ENCODE assay signal across 1 cellular context in the genomic region with DNA sequence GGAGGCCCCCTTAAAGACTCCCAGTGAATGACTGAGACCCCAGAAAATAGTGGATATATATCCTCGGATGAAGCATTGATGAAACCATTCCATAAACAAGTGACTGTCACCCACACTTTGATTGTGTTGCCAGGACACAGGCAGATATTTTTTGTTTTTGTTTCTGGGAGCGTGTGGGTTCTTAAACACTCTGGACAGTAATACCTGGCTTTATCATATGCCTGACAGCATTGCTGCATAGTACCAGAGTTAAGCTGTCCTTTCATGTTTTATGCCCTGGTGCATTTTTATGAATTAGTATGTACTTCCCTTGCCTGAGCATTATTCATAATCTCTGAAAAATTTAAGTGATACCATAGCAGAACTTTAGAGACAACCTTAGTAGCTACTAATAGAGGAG.
TF ChIP-seq lines count a peak whose summit lies in the region.

No MANE protein-coding gene starts in this region.

TF ChIP-seq in K562, 482 proteins besides CTCF, POLR2A, EP300 and RAD21:
- TF ChIP-seq ZNF212 (CRISPR knock-in tag; IDR thresholded peaks at IDR 0.05) (no peak), SMAD4 (CRISPR knock-in tag; conservative IDR thresholded peaks at IDR 0.05) (0 out of 2 replicates have a peak, but pooled peaks have one; percentile 18), JUND (IDR thresholded peaks at IDR 0.05; ENCODE audit: borderline replicate concordance, low read depth, low read length) (no peak), JUND (tag; IDR thresholded peaks at IDR 0.05; ENCODE audit: borderline replicate concordance, low read depth, low read length) (no peak), FOXJ2 (tag; IDR thresholded peaks at IDR 0.05) (peak; percentile 66), CHD1 (IDR thresholded peaks at IDR 0.05; ENCODE audit: low read length) (no peak), CXXC5 (CRISPR knock-in tag; IDR thresholded peaks at IDR 0.05) (0 out of 2 replicates have a peak, but pooled peaks have one; percentile 22)
